ENCODE assay signal across 1 cellular context in genomic region chr1:155002479-155003226, GRCh38.
TF ChIP-seq lines count a peak whose summit lies in the region.

ZBTB7B (plus strand) TSS chr1:155002802; CDS start chr1:155014661, 11,859 bp downstream.

TF ChIP-seq in GM23338, 12 proteins besides CTCF, POLR2A, EP300 and RAD21 (continued from another document):
- TF ChIP-seq, protein P1, sequence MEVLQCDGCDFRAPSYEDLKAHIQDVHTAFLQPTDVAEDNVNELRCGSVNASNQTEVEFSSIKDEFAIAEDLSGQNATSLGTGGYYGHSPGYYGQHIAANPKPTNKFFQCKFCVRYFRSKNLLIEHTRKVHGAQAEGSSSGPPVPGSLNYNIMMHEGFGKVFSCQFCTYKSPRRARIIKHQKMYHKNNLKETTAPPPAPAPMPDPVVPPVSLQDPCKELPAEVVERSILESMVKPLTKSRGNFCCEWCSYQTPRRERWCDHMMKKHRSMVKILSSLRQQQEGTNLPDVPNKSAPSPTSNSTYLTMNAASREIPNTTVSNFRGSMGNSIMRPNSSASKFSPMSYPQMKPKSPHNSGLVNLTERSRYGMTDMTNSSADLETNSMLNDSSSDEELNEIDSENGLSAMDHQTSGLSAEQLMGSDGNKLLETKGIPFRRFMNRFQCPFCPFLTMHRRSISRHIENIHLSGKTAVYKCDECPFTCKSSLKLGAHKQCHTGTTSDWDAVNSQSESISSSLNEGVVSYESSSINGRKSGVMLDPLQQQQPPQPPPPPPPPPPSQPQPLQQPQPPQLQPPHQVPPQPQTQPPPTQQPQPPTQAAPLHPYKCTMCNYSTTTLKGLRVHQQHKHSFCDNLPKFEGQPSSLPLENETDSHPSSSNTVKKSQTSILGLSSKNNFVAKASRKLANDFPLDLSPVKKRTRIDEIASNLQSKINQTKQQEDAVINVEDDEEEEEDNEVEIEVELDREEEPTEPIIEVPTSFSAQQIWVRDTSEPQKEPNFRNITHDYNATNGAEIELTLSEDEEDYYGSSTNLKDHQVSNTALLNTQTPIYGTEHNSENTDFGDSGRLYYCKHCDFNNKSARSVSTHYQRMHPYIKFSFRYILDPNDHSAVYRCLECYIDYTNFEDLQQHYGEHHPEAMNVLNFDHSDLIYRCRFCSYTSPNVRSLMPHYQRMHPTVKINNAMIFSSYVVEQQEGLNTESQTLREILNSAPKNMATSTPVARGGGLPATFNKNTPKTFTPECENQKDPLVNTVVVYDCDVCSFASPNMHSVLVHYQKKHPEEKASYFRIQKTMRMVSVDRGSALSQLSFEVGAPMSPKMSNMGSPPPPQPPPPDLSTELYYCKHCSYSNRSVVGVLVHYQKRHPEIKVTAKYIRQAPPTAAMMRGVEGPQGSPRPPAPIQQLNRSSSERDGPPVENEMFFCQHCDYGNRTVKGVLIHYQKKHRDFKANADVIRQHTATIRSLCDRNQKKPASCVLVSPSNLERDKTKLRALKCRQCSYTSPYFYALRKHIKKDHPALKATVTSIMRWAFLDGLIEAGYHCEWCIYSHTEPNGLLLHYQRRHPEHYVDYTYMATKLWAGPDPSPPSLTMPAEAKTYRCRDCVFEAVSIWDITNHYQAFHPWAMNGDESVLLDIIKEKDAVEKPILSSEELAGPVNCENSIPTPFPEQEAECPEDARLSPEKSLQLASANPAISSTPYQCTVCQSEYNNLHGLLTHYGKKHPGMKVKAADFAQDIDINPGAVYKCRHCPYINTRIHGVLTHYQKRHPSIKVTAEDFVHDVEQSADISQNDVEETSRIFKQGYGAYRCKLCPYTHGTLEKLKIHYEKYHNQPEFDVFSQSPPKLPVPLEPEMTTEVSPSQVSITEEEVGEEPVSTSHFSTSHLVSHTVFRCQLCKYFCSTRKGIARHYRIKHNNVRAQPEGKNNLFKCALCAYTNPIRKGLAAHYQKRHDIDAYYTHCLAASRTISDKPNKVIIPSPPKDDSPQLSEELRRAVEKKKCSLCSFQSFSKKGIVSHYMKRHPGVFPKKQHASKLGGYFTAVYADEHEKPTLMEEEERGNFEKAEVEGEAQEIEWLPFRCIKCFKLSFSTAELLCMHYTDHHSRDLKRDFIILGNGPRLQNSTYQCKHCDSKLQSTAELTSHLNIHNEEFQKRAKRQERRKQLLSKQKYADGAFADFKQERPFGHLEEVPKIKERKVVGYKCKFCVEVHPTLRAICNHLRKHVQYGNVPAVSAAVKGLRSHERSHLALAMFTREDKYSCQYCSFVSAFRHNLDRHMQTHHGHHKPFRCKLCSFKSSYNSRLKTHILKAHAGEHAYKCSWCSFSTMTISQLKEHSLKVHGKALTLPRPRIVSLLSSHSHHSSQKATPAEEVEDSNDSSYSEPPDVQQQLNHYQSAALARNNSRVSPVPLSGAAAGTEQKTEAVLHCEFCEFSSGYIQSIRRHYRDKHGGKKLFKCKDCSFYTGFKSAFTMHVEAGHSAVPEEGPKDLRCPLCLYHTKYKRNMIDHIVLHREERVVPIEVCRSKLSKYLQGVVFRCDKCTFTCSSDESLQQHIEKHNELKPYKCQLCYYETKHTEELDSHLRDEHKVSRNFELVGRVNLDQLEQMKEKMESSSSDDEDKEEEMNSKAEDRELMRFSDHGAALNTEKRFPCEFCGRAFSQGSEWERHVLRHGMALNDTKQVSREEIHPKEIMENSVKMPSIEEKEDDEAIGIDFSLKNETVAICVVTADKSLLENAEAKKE (CRISPR knock-in tag; IDR thresholded peaks at IDR 0.05): no peak
- no peak for TF ChIP-seq REST (IDR thresholded peaks at IDR 0.05; ENCODE audit: unreplicated experiment)
- no peak for TF ChIP-seq CREB1 (CRISPR knock-in tag; IDR thresholded peaks at IDR 0.05; ENCODE audit: low read depth)
- no peak for TF ChIP-seq ZNF114 (CRISPR knock-in tag; IDR thresholded peaks at IDR 0.05)
- TF ChIP-seq JUNB (IDR thresholded peaks at IDR 0.05; ENCODE audit: unreplicated experiment): no peak
- no peak for TF ChIP-seq STAT1 (IDR thresholded peaks at IDR 0.05; ENCODE audit: unreplicated experiment)
- no peak for TF ChIP-seq ZNF331 (CRISPR knock-in tag; IDR thresholded peaks at IDR 0.05; ENCODE audit: low read depth)
